26 cellular contexts compared by ENCODE assay signal in genomic region chr4:138958519-138958918, GRCh38. TPM values are rescaled to one million over a fixed set of nuclear protein-coding genes. Genes with fewer than 3 reads are reported as not detected.
A peak's percentile ranks its signal among the peaks of the same experiment; 100 is the strongest.
DNase-seq lines count a peak whose midpoint lies in the region; ATAC-seq lines count a peak whose summit lies in the region.
"Had no signal": no experiment of that assay in that cellular context is flagged by ENCODE, and none has a peak within 500 bp of the region (broad histone marks: within the 10 kb centered on the region; RNA-seq: fewer than 3 reads in every experiment).

No MANE protein-coding gene starts in this region.

- H3K4me2 ChIP-seq in BLaER1 treated with 17β-estradiol and CSF1 and Interleukin-3, amounts not matched to agents 10 nM and 100 nM: peak overlapping the region; percentile 69 to 92 (median 82)

- no peaks in the 10 kb centered on the region for H3K9me3 Mint-ChIP-seq in immature natural killer cell
- H3K9me3 Mint-ChIP-seq: activated T-helper 17 cell treated with anti-CD3 and anti-CD28 coated beads, Interleukin-2, amount 50 U/mL, for 72 hours; memory B cell; T-helper 2 cell treated with Interferon-gamma antibody and Interleukin-4, amounts not matched to agents 5 μg/mL and 100 μg/mL, for 36 hours had no signal

- no peak for ATAC-seq in GM21423 (IDR thresholded peaks at IDR 0.05; ENCODE audit: unreplicated experiment)
- ATAC-seq: activated T-helper 17 cell treated with anti-CD3 and anti-CD28 coated beads, Interleukin-2, amount 50 U/mL, for 72 hours had no signal

- H4K20me1 ChIP-seq in BLaER1 treated with 17β-estradiol and CSF1 and Interleukin-3, amounts not matched to agents 10 nM and 100 nM: no peaks in the 10 kb centered on the region

- H3K9ac ChIP-seq in BLaER1 treated with 17β-estradiol and CSF1 and Interleukin-3, amounts not matched to agents 10 nM and 100 nM: peak overlapping the region in 8 of 11 experiments; percentile 27 to 72 (median 57); a peak in 11 of 22 replicates

- peaks cover 0 to 4% (median 2%) of the 10 kb centered on the region in 3 donors for H3K27me3 Mint-ChIP-seq in immature natural killer cell (ENCODE audit: low read depth in 3 of 3)

- DNase-seq in Kasumi-1 (lab: John Stamatoyannopoulos, UW) (peak; percentile 64 to 81), SKM-1 (lab: John Stamatoyannopoulos, UW; ENCODE audit: unreplicated experiment) (peak; percentile 31), immature natural killer cell (no peak), NCI-H446 treated with DMSO at 0.1 percent for 48 hours (lab: John Stamatoyannopoulos, UW) (no peak), NCI-H146 treated with DMSO at 0.1 percent for 48 hours (lab: John Stamatoyannopoulos, UW; ENCODE audit: unreplicated experiment) (no peak)
- DNase-seq: ACHN; activated CD4-positive, alpha-beta T cell treated with anti-CD3 and anti-CD28 coated beads, Interleukin-2, amount 50 U/mL, for 48 hours; activated CD4-positive, CD25-positive, alpha-beta regulatory T cell; activated CD8-positive, alpha-beta memory T cell treated with anti-CD3 and anti-CD28 coated beads, Interleukin-2, amount 50 U/mL, for 48 hours; C1 segment of cervical spinal cord; caudate nucleus; HCEC 1CT; head of caudate nucleus; IMR-90; kidney glomerular epithelial cell; NCI-H1436 treated with DMSO at 0.1 percent for 48 hours; NCI-H510A treated with DMSO at 0.1 percent for 48 hours; small intestine; stimulated activated CD4-positive, alpha-beta T cell treated with anti-CD3 and anti-CD28 coated beads, Interleukin-1b, Interleukin-23, amount 100 ng/mL, for 48 hours; substantia nigra had no signal

- H3K9me3 ChIP-seq in BLaER1 treated with 17β-estradiol and CSF1 and Interleukin-3, amounts not matched to agents 10 nM and 100 nM (replicated peaks in 1 of 11): peaks cover 0 to 15% (median 0%) of the 10 kb centered on the region in 11 experiments; a peak in 3 of 22 replicates

- no peaks in the 10 kb centered on the region for H3K27me3 ChIP-seq in BLaER1 treated with 17β-estradiol and CSF1 and Interleukin-3, amounts not matched to agents 10 nM and 100 nM

- peaks cover 0 to 5% (median 0%) of the 10 kb centered on the region in 3 donors for H3K36me3 Mint-ChIP-seq in immature natural killer cell
- H3K36me3 Mint-ChIP-seq: activated naive CD8-positive, alpha-beta T cell; memory B cell had no signal

- no peaks in the 10 kb centered on the region for H3K36me3 ChIP-seq in BLaER1 treated with 17β-estradiol and CSF1 and Interleukin-3, amounts not matched to agents 10 nM and 100 nM

- peak overlapping the region; percentile 31 to 62 (median 53) for H3K4me3 Mint-ChIP-seq in immature natural killer cell
- H3K4me3 Mint-ChIP-seq: activated naive CD8-positive, alpha-beta T cell; activated T-helper 17 cell treated with anti-CD3 and anti-CD28 coated beads, Interleukin-2, amount 50 U/mL, for 72 hours; memory B cell; T-helper 2 cell treated with Interferon-gamma antibody and Interleukin-4, amounts not matched to agents 5 μg/mL and 100 μg/mL, for 36 hours had no signal

- H3K27ac Mint-ChIP-seq in immature natural killer cell: peak overlapping the region in 2 of 6 donors; percentile 22 to 37
- H3K27ac Mint-ChIP-seq: activated naive CD8-positive, alpha-beta T cell; activated T-helper 17 cell treated with anti-CD3 and anti-CD28 coated beads, Interleukin-2, amount 50 U/mL, for 72 hours; memory B cell; T-helper 2 cell treated with Interferon-gamma antibody and Interleukin-4, amounts not matched to agents 5 μg/mL and 100 μg/mL, for 36 hours had no signal

- H3K4me3 ChIP-seq in BLaER1 treated with 17β-estradiol and CSF1 and Interleukin-3, amounts not matched to agents 10 nM and 100 nM: peak overlapping the region in 6 of 10 experiments; percentile 9 to 45 (median 38); a peak in 10 of 20 replicates

- H3K4me1 Mint-ChIP-seq in immature natural killer cell: peaks cover 14 to 17% of the 10 kb centered on the region in 2 donors
- H3K4me1 Mint-ChIP-seq: activated T-helper 17 cell treated with anti-CD3 and anti-CD28 coated beads, Interleukin-2, amount 50 U/mL, for 72 hours had no signal

- H3K4me1 ChIP-seq in BLaER1 treated with 17β-estradiol and CSF1 and Interleukin-3, amounts not matched to agents 10 nM and 100 nM: peaks cover 11 to 82% (median 45%) of the 10 kb centered on the region in 10 experiments

- peak overlapping the region; percentile 24 to 89 (median 80); a peak in 21 of 22 replicates for H3K27ac ChIP-seq in BLaER1 treated with 17β-estradiol and CSF1 and Interleukin-3, amounts not matched to agents 10 nM and 100 nM

RNA-seq across cellular contexts. Expression of gene NOCT, which starts 57.1 kb away (rescaled TPM):
- under 1 TPM in 2 of 3 donors, not detected in 1; 0.83 to 0.86 TPM for polyA plus RNA-seq in immature natural killer cell

Comparison
In these comparisons a context has a peak if more than half of its experiments do, and no peak if none do; other contexts are left out.
1. DNase-seq: peak in Kasumi-1 (2 of 2) and SKM-1 (single experiment); none in immature natural killer cell (0 of 3), NCI-H446 treated with DMSO at 0.1 percent for 48 hours (single experiment) and NCI-H146 treated with DMSO at 0.1 percent for 48 hours (single experiment).